ENCODE assay signal across 18 cellular contexts in genomic region chr1:116346943-116347673, GRCh38. TPM values are rescaled to one million over a fixed set of nuclear protein-coding genes. Genes with fewer than 3 reads are reported as not detected.
DNase-seq lines count a peak whose midpoint lies in the region; TF ChIP-seq lines count a peak whose summit lies in the region.
"Had no signal": no experiment of that assay in that cellular context is flagged by ENCODE, and none has a peak within 500 bp of the region (broad histone marks: within the 10 kb centered on the region; RNA-seq: fewer than 3 reads in every experiment).

No MANE protein-coding gene starts in this region.

- TF ChIP-seq CTCF in KMS-11 (conservative IDR thresholded peaks at IDR 0.05; ENCODE audit: low read depth, low read length) (no peak), mammary epithelial cell (conservative IDR thresholded peaks at IDR 0.05 in 1 of 2, IDR thresholded peaks at IDR 0.05 in 1 of 2; ENCODE audit: extremely low read depth in 1 of 2, insufficient read depth in 1 of 2, low read depth in 1 of 2, low read length in 2 of 2) (no peak), nephron (IDR thresholded peaks at IDR 0.05; ENCODE audit: unreplicated experiment in 3 of 3) (no peak), HFFc6 (IDR thresholded peaks at IDR 0.05) (no peak)

- H3K36me3 Mint-ChIP-seq in nephron (ENCODE audit: low read depth) (no peaks in the 10 kb centered on the region), HFFc6 (ENCODE audit: low read depth) (no peaks in the 10 kb centered on the region)

- H3K27me3 Mint-ChIP-seq in nephron (ENCODE audit: low read depth) (no peaks in the 10 kb centered on the region), HFFc6 (ENCODE audit: insufficient read depth) (peaks cover 21% of the 10 kb centered on the region)
- H3K27me3 Mint-ChIP-seq: effector memory CD8-positive, alpha-beta T cell; progenitor cell of endocrine pancreas had no signal

- H3K4me1 Mint-ChIP-seq in nephron, result peaks cover 13% of the 10 kb centered on the region
- H3K4me1 Mint-ChIP-seq in HFFc6 (ENCODE audit: low read depth), result peaks cover 3% of the 10 kb centered on the region; the same call in 1 of the 2 replicates

- H3K27ac ChIP-seq in KMS-11 (peak overlapping the region; percentile 60), mammary epithelial cell (ENCODE audit: insufficient read depth, low read depth, low read length) (peak overlapping the region; percentile 42)
- H3K27ac ChIP-seq: BLaER1, brain microvascular endothelial cell had no signal

- H3K4me1 ChIP-seq in KMS-11 (ENCODE audit: low read depth, poor library complexity, severe bottlenecking), result peaks cover 96% of the 10 kb centered on the region
- H3K4me1 ChIP-seq in mammary epithelial cell (ENCODE audit: insufficient read depth, low read length), result peaks cover 12% of the 10 kb centered on the region
- H3K4me1 ChIP-seq: BLaER1 had no signal

- H3K36me3 ChIP-seq in KMS-11 (ENCODE audit: insufficient read depth), result no peaks in the 10 kb centered on the region
- H3K36me3 ChIP-seq in mammary epithelial cell (ENCODE audit: insufficient read depth, low read length), result no peaks in the 10 kb centered on the region
- H3K36me3 ChIP-seq: BLaER1, brain microvascular endothelial cell had no signal

- H3K79me2 ChIP-seq in KMS-11 (ENCODE audit: insufficient read depth, low read depth) (no peaks in the 10 kb centered on the region), mammary epithelial cell (ENCODE audit: insufficient read depth, low read length) (no peaks in the 10 kb centered on the region)

- no peaks in the 10 kb centered on the region for H3K9me3 Mint-ChIP-seq in nephron
- no peaks in the 10 kb centered on the region for H3K9me3 Mint-ChIP-seq in HFFc6
- H3K9me3 Mint-ChIP-seq: effector memory CD8-positive, alpha-beta T cell had no signal

- no peaks in the 10 kb centered on the region for H4K20me1 ChIP-seq in KMS-11 (ENCODE audit: insufficient read depth)
- H4K20me1 ChIP-seq in mammary epithelial cell (ENCODE audit: insufficient read depth, low read length), result no peaks in the 10 kb centered on the region
- H4K20me1 ChIP-seq: BLaER1 had no signal

- H3K4me2 ChIP-seq in KMS-11, result peak overlapping the region; percentile 57; the same call in 1 of the 2 replicates
- peak overlapping the region; percentile 29 for H3K4me2 ChIP-seq in mammary epithelial cell (ENCODE audit: insufficient read depth, low read depth, low read length)
- H3K4me2 ChIP-seq: BLaER1, SK-N-SH had no signal

- H3K9me3 ChIP-seq in mammary epithelial cell (replicated peaks; ENCODE audit: insufficient read depth, low read length), result no peaks in the 10 kb centered on the region
- H3K9me3 ChIP-seq: BLaER1, SK-N-SH had no signal

- CTCF ChIA-PET in mammary epithelial cell (lab: Charles Lee; ENCODE audit: low non-redundant PET), result no interaction called here

- H2AFZ ChIP-seq in KMS-11 (ENCODE audit: low read depth) (peak overlapping the region; percentile 34; the same call in 1 of the 2 replicates), mammary epithelial cell (ENCODE audit: low read depth, low read length) (peak overlapping the region; percentile 41)

- peak overlapping the region in 2 of 3 experiments; percentile 8 to 11 for H3K27ac Mint-ChIP-seq in nephron
- H3K27ac Mint-ChIP-seq in HFFc6, result no peak overlapping the region
- H3K27ac Mint-ChIP-seq: progenitor cell of endocrine pancreas had no signal

- H3K4me3 Mint-ChIP-seq in nephron (no peak overlapping the region), HFFc6 (no peak overlapping the region)
- H3K4me3 Mint-ChIP-seq: effector memory CD8-positive, alpha-beta T cell had no signal

- 10% methylated on average over 4 of the region's 4 CpGs for WGBS in mammary epithelial cell (ENCODE audit: low coverage, missing lambda C conversion rate)

- DNase-seq in NCI-H82 (lab: John Stamatoyannopoulos, UW) (peak; percentile 32), NCI-H82 treated with DMSO at 0.1 percent for 48 hours (lab: John Stamatoyannopoulos, UW; ENCODE audit: unreplicated experiment) (no peak), mammary epithelial cell (peak; percentile 76), inferior parietal cortex (ENCODE audit: extremely low spot score) (no peak), HFFc6 (no peak), nucleus accumbens (lab: John Stamatoyannopoulos, UW) (no peak)
- DNase-seq: 8988T; activated effector memory CD4-positive, alpha-beta T cell treated with anti-CD3 and anti-CD28 coated beads, Interleukin-2, amount 50 U/mL, for 16 hours; brain microvascular endothelial cell; DMS79 treated with DMSO at 0.1 percent for 48 hours; effector memory CD8-positive, alpha-beta T cell; NCI-H2081; SK-N-SH; stimulated activated naive CD4-positive, alpha-beta T cell treated with Interleukin-2 at 50 U/mL for 16 hours had no signal

- intact Hi-C loops in mammary epithelial cell (cut with micrococcal nuclease), result no loop called here

- H3K4me3 ChIP-seq in KMS-11 (IDR thresholded peaks at IDR 0.05; ENCODE audit: insufficient read depth, low read depth, low read length) (no peak overlapping the region), mammary epithelial cell (replicated peaks in 1 of 3; ENCODE audit: insufficient read depth in 1 of 3, low read depth in 2 of 3, low read length in 3 of 3) (no peak overlapping the region)
- H3K4me3 ChIP-seq: BLaER1 had no signal

- H3K9ac ChIP-seq in KMS-11 (no peak overlapping the region; the same call in 1 of the 2 replicates), mammary epithelial cell (ENCODE audit: insufficient read depth, low read length) (no peak overlapping the region)
- H3K9ac ChIP-seq: BLaER1, SK-N-SH had no signal

- no TSS peak for BruUV-seq in mammary epithelial cell (replicated peaks; lab: Mats Ljungman, UMichigan)

- H3K27me3 ChIP-seq in KMS-11 (ENCODE audit: insufficient read depth, low read depth), result no peaks in the 10 kb centered on the region
- no peaks in the 10 kb centered on the region for H3K27me3 ChIP-seq in mammary epithelial cell (ENCODE audit: insufficient read depth, low read length)
- H3K27me3 ChIP-seq: BLaER1, brain microvascular endothelial cell had no signal

- dilution Hi-C loops in mammary epithelial cell (cut with HindIII; ENCODE audit: low sequenced_read_pairs), result loop anchor here (25.0 kb wide), 1 partner anchor 110 kb away; no protein-coding TSS in a partner anchor

- in situ Hi-C loops in mammary epithelial cell (cut with MboI; ENCODE audit: low sequenced_read_pairs in 2 of 2), result loop anchor here in 1 of 2 donors (25.0 kb wide), 2 partner anchors 110 to 185 kb away; no protein-coding TSS in a partner anchor

RNA-seq across cellular contexts. Expression of gene ATP1A1, which starts 25.9 kb away (rescaled TPM):
- 100 to 1,000 TPM; 359 to 505 TPM for total RNA-seq in mammary epithelial cell
- 660 TPM for polyA plus RNA-seq in mammary epithelial cell
- 731 TPM for polyA minus RNA-seq in mammary epithelial cell
- 100 to 1,000 TPM; 192 to 244 (median 222) TPM for total RNA-seq in HFFc6 (2021; fragmentation: NEBNext Ultra II Directional; extraction: Animal tissue kit (Norgen Biotek cat#: 25700))

Comparison
In these comparisons a context has a peak if more than half of its experiments do, and no peak if none do; other contexts are left out.
1. DNase-seq: peak in NCI-H82 (single experiment) and mammary epithelial cell (single experiment); none in NCI-H82 treated with DMSO at 0.1 percent for 48 hours (single experiment), inferior parietal cortex (single experiment), HFFc6 (single experiment) and nucleus accumbens (0 of 56).